Comparison of ENCODE assay signal across 12 cellular contexts in the genomic region with DNA sequence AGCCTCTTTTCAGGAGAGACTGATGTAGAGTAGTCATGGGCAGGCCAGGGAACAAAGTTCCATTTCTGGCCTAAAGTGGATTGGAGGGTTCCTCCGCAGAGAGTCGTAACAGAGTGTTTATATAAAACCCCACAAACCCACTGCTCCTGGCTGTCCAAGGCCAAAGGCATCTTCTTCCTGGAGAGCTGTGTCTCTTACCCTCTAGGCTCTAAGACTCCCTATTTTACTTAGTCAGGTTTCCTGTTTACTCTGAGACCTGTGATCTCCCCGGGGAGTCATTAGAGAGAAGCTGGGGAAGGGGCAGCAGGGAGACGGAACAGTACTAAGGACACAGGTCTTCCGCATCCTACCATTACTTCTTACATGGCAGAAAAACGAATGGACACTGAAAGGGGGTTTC.
A peak's percentile ranks its signal among the peaks of the same experiment; 100 is the strongest.
DNase-seq lines count a peak whose midpoint lies in the region; FAIRE-seq and TF ChIP-seq lines count a peak whose summit lies in the region.
"Had no signal": no experiment of that assay in that cellular context is flagged by ENCODE, and none has a peak within 500 bp of the region (broad histone marks: within the 10 kb centered on the region; RNA-seq: fewer than 3 reads in every experiment).

No MANE protein-coding gene starts in this region.

- peaks cover 2% of the 10 kb centered on the region for H3K27me3 Mint-ChIP-seq in neural progenitor cell (ENCODE audit: insufficient read depth, low read depth)
- H3K27me3 Mint-ChIP-seq: progenitor cell of endocrine pancreas had no signal

- BruUV-seq in endothelial cell of umbilical vein (replicated peaks; lab: Mats Ljungman, UMichigan) = no TSS peak

- no peaks in the 10 kb centered on the region for H3K9me1 ChIP-seq in endothelial cell of umbilical vein (replicated peaks; ENCODE audit: control insufficient read depth, extremely low read depth, insufficient read depth, low read length)

- H3K9me3 ChIP-seq in BLaER1 treated with 17β-estradiol and CSF1 and Interleukin-3, amounts not matched to agents 10 nM and 100 nM (replicated peaks in 1 of 11) = no peaks in the 10 kb centered on the region
- no peaks in the 10 kb centered on the region for H3K9me3 ChIP-seq in HUES48 (ENCODE audit: control insufficient read depth, insufficient read depth, low read length)
- H3K9me3 ChIP-seq in endothelial cell of umbilical vein (replicated peaks; ENCODE audit: control insufficient read depth, insufficient read depth, low read length) = no peaks in the 10 kb centered on the region
- H3K9me3 ChIP-seq in neural progenitor cell (ENCODE audit: low read depth) = no peaks in the 10 kb centered on the region

- peak overlapping the region; percentile 23 for H3K27ac Mint-ChIP-seq in neural progenitor cell
- H3K27ac Mint-ChIP-seq: progenitor cell of endocrine pancreas had no signal

- peaks cover 0 to 63% (median 36%) of the 10 kb centered on the region in 11 experiments; a peak in 19 of 22 replicates for H3K36me3 ChIP-seq in BLaER1 treated with 17β-estradiol and CSF1 and Interleukin-3, amounts not matched to agents 10 nM and 100 nM
- H3K36me3 ChIP-seq in HUES48 (ENCODE audit: control insufficient read depth, insufficient read depth, low read length) (no peaks in the 10 kb centered on the region), endothelial cell of umbilical vein (ENCODE audit: control insufficient read depth in 2 of 2, extremely low read depth in 1 of 2, insufficient read depth in 2 of 2, low read length in 2 of 2) (peaks cover 0 to 2% of the 10 kb centered on the region in 2 experiments), neural progenitor cell (no peaks in the 10 kb centered on the region)

- POLR2A ChIA-PET in endothelial cell of umbilical vein (lab: Charles Lee) = no interaction called here

- peaks cover 0 to 6% (median 0%) of the 10 kb centered on the region in 11 experiments; a peak in 3 of 22 replicates for H4K20me1 ChIP-seq in BLaER1 treated with 17β-estradiol and CSF1 and Interleukin-3, amounts not matched to agents 10 nM and 100 nM
- H4K20me1 ChIP-seq in endothelial cell of umbilical vein (replicated peaks; ENCODE audit: control insufficient read depth, extremely low read depth, insufficient read depth, low read length) (no peaks in the 10 kb centered on the region), neural progenitor cell (ENCODE audit: low read depth) (peaks cover 23% of the 10 kb centered on the region)

- FAIRE-seq in endothelial cell of umbilical vein (lab: Jason Lieb, UNC) = peak; percentile 67
- FAIRE-seq: RCC 7860 had no signal

- H3K9ac ChIP-seq in BLaER1 treated with 17β-estradiol and CSF1 and Interleukin-3, amounts not matched to agents 10 nM and 100 nM = peak overlapping the region in 10 of 11 experiments; percentile 52 to 81 (median 62); a peak in 16 of 22 replicates
- H3K9ac ChIP-seq in HUES48 (ENCODE audit: low read depth, low read length) (no peak overlapping the region), endothelial cell of umbilical vein (replicated peaks; ENCODE audit: extremely low read depth, insufficient read depth, low read length) (no peak overlapping the region), neural progenitor cell (no peak overlapping the region)

- peaks cover 14% of the 10 kb centered on the region for H3K36me3 Mint-ChIP-seq in neural progenitor cell

- DNase-seq in endothelial cell of umbilical vein (ENCODE audit: low read depth, low spot score) (no peak), neural progenitor cell (ENCODE audit: low spot score) (no peak), inferior parietal cortex (ENCODE audit: extremely low spot score) (no peak), dorsolateral prefrontal cortex (no peak), GM13977 (ENCODE audit: low spot score) (no peak), NCI-H146 treated with DMSO at 0.1 percent for 48 hours (lab: John Stamatoyannopoulos, UW; ENCODE audit: unreplicated experiment) (no peak)
- DNase-seq: NCI-H1930, WERI-Rb-1 had no signal

- H3K79me2 ChIP-seq in endothelial cell of umbilical vein (ENCODE audit: control insufficient read depth, insufficient read depth, low read length) (no peaks in the 10 kb centered on the region), neural progenitor cell (ENCODE audit: low read depth) (no peaks in the 10 kb centered on the region)

- dilution Hi-C loops in endothelial cell of umbilical vein (cut with MboI; ENCODE audit: extremely low pct_ligation_motif_present, low sequenced_read_pairs) = no loop called here

- H3K27me3 ChIP-seq in BLaER1 treated with 17β-estradiol and CSF1 and Interleukin-3, amounts not matched to agents 10 nM and 100 nM = no peaks in the 10 kb centered on the region
- H3K27me3 ChIP-seq in HUES48 (ENCODE audit: control insufficient read depth, insufficient read depth, low read length) (no peaks in the 10 kb centered on the region), endothelial cell of umbilical vein (ENCODE audit: control insufficient read depth in 2 of 2, insufficient read depth in 2 of 2, low read length in 2 of 2) (no peaks in the 10 kb centered on the region), neural progenitor cell (no peaks in the 10 kb centered on the region), dorsolateral prefrontal cortex (no peaks in the 10 kb centered on the region)

- TF ChIP-seq CTCF in endothelial cell of umbilical vein (IDR thresholded peaks at IDR 0.05; ENCODE audit: extremely low read depth in 1 of 2, insufficient read depth in 1 of 2, low read depth in 1 of 2, low read length in 2 of 2) (no peak), neural progenitor cell (IDR thresholded peaks at IDR 0.05) (no peak), dorsolateral prefrontal cortex (IDR thresholded peaks at IDR 0.05 in 54 of 56, conservative IDR thresholded peaks at IDR 0.05 in 2 of 56; ENCODE audit: low read depth in 1 of 56, partially characterized antibody in 56 of 56) (no peak), GM13977 (IDR thresholded peaks at IDR 0.05; ENCODE audit: extremely low read depth, insufficient read depth, missing control alignments) (no peak)

- peak overlapping the region in 3 of 10 experiments; percentile 16 to 57 (median 38); a peak in 1 of 20 replicates for H3K4me3 ChIP-seq in BLaER1 treated with 17β-estradiol and CSF1 and Interleukin-3, amounts not matched to agents 10 nM and 100 nM
- H3K4me3 ChIP-seq in HUES48 (ENCODE audit: low read depth, low read length) (no peak overlapping the region), endothelial cell of umbilical vein (replicated peaks in 1 of 3; ENCODE audit: insufficient read depth in 1 of 3, low read depth in 1 of 3, low read length in 3 of 3) (no peak overlapping the region), neural progenitor cell (no peak overlapping the region), dorsolateral prefrontal cortex (no peak overlapping the region)

- H3K4me1 ChIP-seq in BLaER1 treated with 17β-estradiol and CSF1 and Interleukin-3, amounts not matched to agents 10 nM and 100 nM = peaks cover 28 to 62% (median 56%) of the 10 kb centered on the region in 10 experiments
- peaks cover 25% of the 10 kb centered on the region for H3K4me1 ChIP-seq in HUES48 (ENCODE audit: control insufficient read depth, insufficient read depth, low read length)
- peaks cover 24% of the 10 kb centered on the region for H3K4me1 ChIP-seq in endothelial cell of umbilical vein (ENCODE audit: control insufficient read depth, extremely low read depth, insufficient read depth, low read length)
- peaks cover 19% of the 10 kb centered on the region for H3K4me1 ChIP-seq in neural progenitor cell

- H3F3A ChIP-seq in neural progenitor cell (ENCODE audit: low read depth) = peaks cover 19% of the 10 kb centered on the region

- H2AFZ ChIP-seq in endothelial cell of umbilical vein (ENCODE audit: low read depth, low read length) (no peak overlapping the region), neural progenitor cell (replicated peaks) (no peak overlapping the region)

- H3K4me1 Mint-ChIP-seq in neural progenitor cell = peaks cover 10% of the 10 kb centered on the region

- intact Hi-C loops in endothelial cell of umbilical vein (cut with micrococcal nuclease) = no loop called here
- intact Hi-C loops in dorsolateral prefrontal cortex (cut with DNase I) = loop anchor here in 1 of 2 donors (5.0 kb wide), 1 partner anchor 108 kb away; no protein-coding TSS in a partner anchor

- H3K27ac ChIP-seq in BLaER1 treated with 17β-estradiol and CSF1 and Interleukin-3, amounts not matched to agents 10 nM and 100 nM = peak overlapping the region; percentile 39 to 92 (median 83); a peak in 20 of 22 replicates
- H3K27ac ChIP-seq in HUES48 (ENCODE audit: low read depth, low read length) (peak overlapping the region; percentile 31), endothelial cell of umbilical vein (ENCODE audit: insufficient read depth, low read depth, low read length) (no peak overlapping the region), neural progenitor cell (no peak overlapping the region), dorsolateral prefrontal cortex (peak overlapping the region in 27 of 59 donors; percentile 6 to 84 (median 44))
- H3K27ac ChIP-seq: WERI-Rb-1 had no signal

- in situ Hi-C loops in GM13977 (cut with MboI; ENCODE audit: low pct_unique_long_range_greater_than_20kb, low sequenced_read_pairs, unreplicated experiment) = no loop called here

- CTCF ChIA-PET in endothelial cell of umbilical vein (lab: Charles Lee) = interaction anchor here (1.1 to 5.1 kb wide), 11 partner anchors 11 to 121 kb away, joined by 3 to 41 read pairs (median 5); no protein-coding TSS in a partner anchor

- H3K4me2 ChIP-seq in BLaER1 treated with 17β-estradiol and CSF1 and Interleukin-3, amounts not matched to agents 10 nM and 100 nM = peak overlapping the region; percentile 78 to 97 (median 89)
- H3K4me2 ChIP-seq in endothelial cell of umbilical vein (ENCODE audit: insufficient read depth, low read length) = peak overlapping the region; percentile 11
- no peak overlapping the region for H3K4me2 ChIP-seq in neural progenitor cell

- TF ChIP-seq POLR2A in endothelial cell of umbilical vein (IDR thresholded peaks at IDR 0.05; ENCODE audit: low read depth, low read length) = no peak

- H3K9me3 Mint-ChIP-seq in neural progenitor cell = no peaks in the 10 kb centered on the region

- no peak overlapping the region for H3K4me3 Mint-ChIP-seq in neural progenitor cell

TF ChIP-seq in endothelial cell of umbilical vein, 7 proteins besides CTCF, POLR2A, EP300 and RAD21 (continues in another document):
- TF ChIP-seq POLR2AphosphoS5 (IDR thresholded peaks at IDR 0.05; ENCODE audit: insufficient read depth, low read depth, low read length) = no peak
- no peak for TF ChIP-seq GATA2 (IDR thresholded peaks at IDR 0.05; ENCODE audit: insufficient read depth, insufficient read length, low read depth, low read length)
- no peak for TF ChIP-seq JUN (IDR thresholded peaks at IDR 0.05; ENCODE audit: borderline replicate concordance, insufficient read depth, insufficient read length, low read depth)
- TF ChIP-seq, protein P1, sequence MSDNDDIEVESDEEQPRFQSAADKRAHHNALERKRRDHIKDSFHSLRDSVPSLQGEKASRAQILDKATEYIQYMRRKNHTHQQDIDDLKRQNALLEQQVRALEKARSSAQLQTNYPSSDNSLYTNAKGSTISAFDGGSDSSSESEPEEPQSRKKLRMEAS (IDR thresholded peaks at IDR 0.05; ENCODE audit: insufficient read depth, insufficient read length) = no peak
- no peak for TF ChIP-seq FOS (IDR thresholded peaks at IDR 0.05; ENCODE audit: borderline replicate concordance, insufficient read depth, low read length)
- no peak for TF ChIP-seq EZH2 (IDR thresholded peaks at IDR 0.05; ENCODE audit: borderline replicate concordance, low read depth, low read length, severe bottlenecking)

Comparison
In these comparisons a context has a peak if more than half of its experiments do, and no peak if none do; other contexts are left out.
1. H3K27ac ChIP-seq: peak in BLaER1 treated with 17β-estradiol and CSF1 and Interleukin-3, amounts not matched to agents 10 nM and 100 nM (11 of 11) and HUES48 (single experiment); none in endothelial cell of umbilical vein (single experiment) and neural progenitor cell (single experiment).
2. H3K9ac ChIP-seq: peak in BLaER1 treated with 17β-estradiol and CSF1 and Interleukin-3, amounts not matched to agents 10 nM and 100 nM (10 of 11); none in HUES48 (single experiment), endothelial cell of umbilical vein (single experiment) and neural progenitor cell (single experiment).